In the genomic region with DNA sequence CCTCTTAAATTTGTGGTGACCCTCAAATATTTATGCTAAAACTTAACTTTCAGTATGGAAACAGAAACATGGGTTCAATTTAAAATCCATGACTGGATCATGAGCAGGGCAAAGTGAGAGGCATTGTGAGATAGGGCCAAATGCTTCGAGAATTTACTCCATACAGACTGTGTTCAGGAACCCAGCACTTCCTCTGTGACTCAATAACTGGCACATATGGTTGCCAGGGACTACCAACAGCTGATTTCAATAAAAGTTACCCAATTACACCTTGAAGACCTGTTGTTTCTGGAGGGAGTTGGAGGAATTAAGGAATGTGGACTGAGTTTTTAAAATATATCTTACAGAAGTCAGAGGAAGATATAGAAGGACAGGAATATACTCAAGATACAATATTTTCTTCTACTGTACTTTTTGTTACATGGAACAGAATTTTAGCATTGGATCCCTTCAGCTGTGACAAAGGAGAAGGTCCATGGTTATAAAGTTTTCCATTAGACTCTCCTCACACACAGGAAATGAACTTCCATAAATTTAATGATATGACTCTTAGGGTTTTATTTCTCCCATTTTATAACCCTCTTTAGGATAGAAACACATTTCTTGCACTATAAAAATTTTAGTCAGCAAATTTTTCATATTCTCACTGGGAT, we compare ENCODE assay signal across 23 cellular contexts.
DNase-seq lines count a peak whose midpoint lies in the region; ATAC-seq and TF ChIP-seq lines count a peak whose summit lies in the region.
"Had no signal": no experiment of that assay in that cellular context is flagged by ENCODE, and none has a peak within 500 bp of the region (broad histone marks: within the 10 kb centered on the region; RNA-seq: fewer than 3 reads in every experiment).

No MANE protein-coding gene starts in this region.

- no peaks in the 10 kb centered on the region for H3K27me3 Mint-ChIP-seq in WTC11 (ENCODE audit: low read depth)
- H3K27me3 Mint-ChIP-seq: activated naive CD4-positive, alpha-beta T cell treated with anti-CD3 and anti-CD28 coated beads, Interleukin-2, amount 10 ng/mL, durations not matched to agents 7 days and 5 days; CD8-positive, alpha-beta memory T cell; IgD-negative memory B cell; stimulated activated memory B cell treated with anti-CD40 and anti-IgM and Interleukin-4, amounts not matched to agents 10 μg/mL and 1 μg/mL and 100 μg/mL, for 72 hours; type B pancreatic cell had no signal

- DNase-seq in SIG-M5 treated with dmso at 0.1 percent for 504 hours (lab: John Stamatoyannopoulos, UW; ENCODE audit: unreplicated experiment) (peak; percentile 29), SIG-M5 (lab: John Stamatoyannopoulos, UW) (no peak), NB4 (ENCODE audit: low read depth) (peak; percentile 76), WTC11 (ENCODE audit: low spot score) (no peak), kidney tubule cell (ENCODE audit: low spot score) (peak; percentile 41)
- DNase-seq in activated CD4-positive, alpha-beta T cell treated with anti-CD3 and anti-CD28 coated beads for 48 hours = no peak
- DNase-seq: activated CD4-positive, alpha-beta T cell treated with anti-CD3 and anti-CD28 coated beads for 1 hour; activated CD8-positive, alpha-beta memory T cell treated with anti-CD3 and anti-CD28 coated beads, Interleukin-2, amount 50 U/mL, for 48 hours; activated naive CD4-positive, alpha-beta T cell treated with anti-CD3 and anti-CD28 coated beads, Interleukin-2, amount 10 ng/mL, durations not matched to agents 7 days and 5 days; brain microvascular endothelial cell; CD8-positive, alpha-beta memory T cell; NCI-H1436 treated with DMSO at 0.1 percent for 48 hours; NCI-H510A had no signal

- POLR2A ChIA-PET in WTC11 (lab: Charles Lee) = no interaction called here

- H3K4me1 Mint-ChIP-seq in WTC11 = no peaks in the 10 kb centered on the region
- H3K4me1 Mint-ChIP-seq: activated naive CD4-positive, alpha-beta T cell treated with anti-CD3 and anti-CD28 coated beads, Interleukin-2, amount 10 ng/mL, durations not matched to agents 7 days and 5 days; CD8-positive, alpha-beta memory T cell; IgD-negative memory B cell; stimulated activated memory B cell treated with anti-CD40 and anti-IgM and Interleukin-4, amounts not matched to agents 10 μg/mL and 1 μg/mL and 100 μg/mL, for 72 hours had no signal

- H3K4me3 ChIP-seq in NB4 (ENCODE audit: low read depth, low read length) = no peak overlapping the region
- H3K4me3 ChIP-seq: skin epidermis had no signal

- H3K36me3 Mint-ChIP-seq in WTC11 = no peaks in the 10 kb centered on the region
- H3K36me3 Mint-ChIP-seq: activated naive CD4-positive, alpha-beta T cell treated with anti-CD3 and anti-CD28 coated beads, Interleukin-2, amount 10 ng/mL, durations not matched to agents 7 days and 5 days; type B pancreatic cell had no signal

- ATAC-seq in WTC11 = no peak
- no peak for ATAC-seq in GM21786 (IDR thresholded peaks at IDR 0.05; ENCODE audit: unreplicated experiment)
- ATAC-seq in GM19397 (IDR thresholded peaks at IDR 0.05; ENCODE audit: unreplicated experiment) = no peak
- ATAC-seq: HCT116; left lobe of liver; Panc1; stimulated activated memory B cell treated with anti-CD40 and anti-IgM and Interleukin-4, amounts not matched to agents 10 μg/mL and 1 μg/mL and 100 μg/mL, for 72 hours had no signal

- 0 out of 2 replicates have a peak overlapping the region, but pooled peaks have one; percentile 46 for H3K27ac Mint-ChIP-seq in WTC11
- H3K27ac Mint-ChIP-seq: activated naive CD4-positive, alpha-beta T cell treated with anti-CD3 and anti-CD28 coated beads, Interleukin-2, amount 10 ng/mL, durations not matched to agents 7 days and 5 days; stimulated activated memory B cell treated with anti-CD40 and anti-IgM and Interleukin-4, amounts not matched to agents 10 μg/mL and 1 μg/mL and 100 μg/mL, for 72 hours; T-helper 1 cell treated with Interleukin-12 subunit alpha and Interleukin-12 subunit beta and Interleukin-4 antibody, amounts not matched to agents 30 μg/mL and 1 μg/mL, for 36 hours; type B pancreatic cell had no signal

- no peaks in the 10 kb centered on the region for H3K9me3 Mint-ChIP-seq in WTC11
- H3K9me3 Mint-ChIP-seq: activated naive CD4-positive, alpha-beta T cell treated with anti-CD3 and anti-CD28 coated beads, Interleukin-2, amount 10 ng/mL, durations not matched to agents 7 days and 5 days; CD8-positive, alpha-beta memory T cell; stimulated activated memory B cell treated with anti-CD40 and anti-IgM and Interleukin-4, amounts not matched to agents 10 μg/mL and 1 μg/mL and 100 μg/mL, for 72 hours; T-helper 1 cell treated with Interleukin-12 subunit alpha and Interleukin-12 subunit beta and Interleukin-4 antibody, amounts not matched to agents 30 μg/mL and 1 μg/mL, for 36 hours; type B pancreatic cell had no signal

- TF ChIP-seq POLR2A in NB4 (IDR thresholded peaks at IDR 0.05; ENCODE audit: extremely low read depth, insufficient read length) = no peak

- H3K4me3 Mint-ChIP-seq in WTC11 = no peak overlapping the region
- H3K4me3 Mint-ChIP-seq: activated naive CD4-positive, alpha-beta T cell treated with anti-CD3 and anti-CD28 coated beads, Interleukin-2, amount 10 ng/mL, durations not matched to agents 7 days and 5 days; CD8-positive, alpha-beta memory T cell; IgD-negative memory B cell; stimulated activated memory B cell treated with anti-CD40 and anti-IgM and Interleukin-4, amounts not matched to agents 10 μg/mL and 1 μg/mL and 100 μg/mL, for 72 hours; T-helper 1 cell treated with Interleukin-12 subunit alpha and Interleukin-12 subunit beta and Interleukin-4 antibody, amounts not matched to agents 30 μg/mL and 1 μg/mL, for 36 hours; type B pancreatic cell had no signal

- CTCF ChIA-PET in WTC11 (lab: Charles Lee) = no interaction called here

- no peak for TF ChIP-seq CTCF in NB4 (IDR thresholded peaks at IDR 0.05; ENCODE audit: low read depth, low read length)
- TF ChIP-seq CTCF in WTC11 (IDR thresholded peaks at IDR 0.05) = no peak

TF ChIP-seq in WTC11, 78 proteins besides CTCF, POLR2A, EP300 and RAD21 (continues in another document):
- TF ChIP-seq, protein P1, sequence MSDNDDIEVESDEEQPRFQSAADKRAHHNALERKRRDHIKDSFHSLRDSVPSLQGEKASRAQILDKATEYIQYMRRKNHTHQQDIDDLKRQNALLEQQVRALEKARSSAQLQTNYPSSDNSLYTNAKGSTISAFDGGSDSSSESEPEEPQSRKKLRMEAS (CRISPR knock-in tag; IDR thresholded peaks at IDR 0.05) = no peak
- TF ChIP-seq ZMAT4 (CRISPR knock-in tag; IDR thresholded peaks at IDR 0.05) (no peak), MXD4 (CRISPR knock-in tag; IDR thresholded peaks at IDR 0.05; ENCODE audit: borderline replicate concordance) (no peak), GRHL2 (CRISPR knock-in tag; IDR thresholded peaks at IDR 0.05; ENCODE audit: insufficient replicate concordance, severe bottlenecking) (no peak), ETV6 (CRISPR knock-in tag; IDR thresholded peaks at IDR 0.05) (no peak), E2F5 (CRISPR knock-in tag; IDR thresholded peaks at IDR 0.05) (no peak), SOX15 (CRISPR knock-in tag; IDR thresholded peaks at IDR 0.05) (no peak), USF1 (CRISPR knock-in tag; IDR thresholded peaks at IDR 0.05) (no peak), JUN (CRISPR knock-in tag; IDR thresholded peaks at IDR 0.05) (no peak)
- TF ChIP-seq, protein P2, sequence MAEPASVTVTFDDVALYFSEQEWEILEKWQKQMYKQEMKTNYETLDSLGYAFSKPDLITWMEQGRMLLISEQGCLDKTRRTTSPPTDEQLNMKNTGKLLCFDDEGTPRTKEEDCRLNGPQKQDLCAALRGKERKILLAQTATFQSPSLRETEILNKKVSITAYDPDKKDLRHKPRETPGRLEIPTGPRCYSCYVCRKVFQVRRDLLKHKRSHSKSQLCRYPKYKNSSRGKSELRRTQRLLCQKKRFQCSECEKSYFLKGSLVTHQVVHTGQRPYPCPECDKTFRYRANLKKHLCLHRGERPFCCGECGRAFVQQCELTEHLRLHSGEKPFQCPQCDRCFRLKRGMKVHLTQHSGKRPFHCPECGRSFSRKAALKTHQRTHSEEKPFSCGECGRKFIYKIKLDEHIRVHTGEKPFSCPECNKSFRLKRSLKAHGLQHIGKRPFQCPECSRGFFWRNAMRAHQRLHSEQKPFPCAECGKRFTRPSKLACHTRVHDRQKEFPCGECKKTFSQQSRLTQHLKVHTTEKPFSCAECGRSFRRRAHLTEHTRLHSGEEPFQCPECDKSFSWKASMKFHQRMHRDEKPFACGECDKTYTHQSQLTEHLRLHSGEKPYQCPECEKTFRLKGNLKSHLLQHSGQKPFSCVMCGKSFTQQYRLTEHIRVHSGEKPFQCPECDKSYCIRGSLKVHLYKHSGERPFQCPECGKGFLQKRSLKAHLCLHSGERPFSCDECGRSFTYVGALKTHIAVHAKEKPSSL (CRISPR knock-in tag; conservative IDR thresholded peaks at IDR 0.05) = no peak
- TF ChIP-seq, protein P3, sequence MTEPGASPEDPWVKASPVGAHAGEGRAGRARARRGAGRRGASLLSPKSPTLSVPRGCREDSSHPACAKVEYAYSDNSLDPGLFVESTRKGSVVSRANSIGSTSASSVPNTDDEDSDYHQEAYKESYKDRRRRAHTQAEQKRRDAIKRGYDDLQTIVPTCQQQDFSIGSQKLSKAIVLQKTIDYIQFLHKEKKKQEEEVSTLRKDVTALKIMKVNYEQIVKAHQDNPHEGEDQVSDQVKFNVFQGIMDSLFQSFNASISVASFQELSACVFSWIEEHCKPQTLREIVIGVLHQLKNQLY (CRISPR knock-in tag; IDR thresholded peaks at IDR 0.05) = no peak

Comparison
In these comparisons a context has a peak if more than half of its experiments do, and no peak if none do; other contexts are left out.
1. DNase-seq: peak in SIG-M5 treated with dmso at 0.1 percent for 504 hours (single experiment), NB4 (single experiment) and kidney tubule cell (single experiment); none in SIG-M5 (single experiment), WTC11 (single experiment) and activated CD4-positive, alpha-beta T cell treated with anti-CD3 and anti-CD28 coated beads for 48 hours (single experiment).